14 cellular contexts compared by ENCODE assay signal in genomic region chr11:97107604-97108003, GRCh38.
"Had no signal": no experiment of that assay in that cellular context is flagged by ENCODE, and none has a peak within 500 bp of the region (broad histone marks: within the 10 kb centered on the region; RNA-seq: fewer than 3 reads in every experiment).

No MANE protein-coding gene starts in this region.

- ATAC-seq: esophagus mucosa, heart left ventricle, left colon, pancreas, right cardiac atrium had no signal

- DNase-seq: effector CD4-positive, alpha-beta T cell; endodermal cell; heart left ventricle; hippocampal formation; left colon; mesendoderm; naive B cell; occipital lobe; pancreas; right cardiac atrium; small intestine; stimulated activated CD4-positive, alpha-beta T cell treated with anti-CD3 and anti-CD28 coated beads, Interleukin-12 subunit alpha, Interleukin-12 subunit beta, amount 100 ng/mL, for 4 hours; stimulated activated naive CD4-positive, alpha-beta T cell treated with Interleukin-2 at 50 U/mL for 16 hours had no signal
